ENCODE assay signal across 24 cellular contexts in genomic region chr1:20775700-20776099, GRCh38. TPM values are rescaled to one million over a fixed set of nuclear protein-coding genes. Genes with fewer than 3 reads are reported as not detected.
"Had no signal": no experiment of that assay in that cellular context is flagged by ENCODE, and none has a peak within 500 bp of the region (broad histone marks: within the 10 kb centered on the region; RNA-seq: fewer than 3 reads in every experiment).

No MANE protein-coding gene starts in this region.

- ATAC-seq: activated CD8-positive, alpha-beta memory T cell treated with anti-CD3 and anti-CD28 coated beads, Interleukin-2, amount 10 ng/mL, durations not matched to agents 7 days and 5 days; T-helper 17 cell; WTC11 had no signal

- H3K27ac ChIP-seq: brain microvascular endothelial cell had no signal

- DNase-seq: activated CD4-positive, alpha-beta T cell treated with anti-CD3 and anti-CD28 coated beads, Interleukin-2, amount 50 U/mL, for 1 hour; activated CD8-positive, alpha-beta memory T cell treated with anti-CD3 and anti-CD28 coated beads, Interleukin-2, amount 10 ng/mL, durations not matched to agents 7 days and 5 days; activated effector memory CD4-positive, alpha-beta T cell treated with Interleukin-2 at 50 U/mL for 16 hours; activated naive CD4-positive, alpha-beta T cell; amygdala; brain microvascular endothelial cell; Kasumi-1; KBM-7; MV-4-11; NCI-H1105; NCI-H1436; NCI-H1694 treated with DMSO at 0.1 percent for 48 hours; NCI-H2029 treated with DMSO at 0.1 percent for 48 hours; NCI-H345; NCI-H510A; NCI-H526 treated with DMSO at 0.1 percent for 48 hours; NCI-H82; SIG-M5; T-helper 17 cell; T-helper 9 cell had no signal

- H3K4me1 Mint-ChIP-seq: WTC11 had no signal

- H3K27ac Mint-ChIP-seq: activated CD8-positive, alpha-beta memory T cell treated with anti-CD3 and anti-CD28 coated beads, Interleukin-2, amount 10 ng/mL, durations not matched to agents 7 days and 5 days; activated naive CD8-positive, alpha-beta T cell; T-helper 17 cell; WTC11 had no signal

- H3K4me3 Mint-ChIP-seq: activated CD8-positive, alpha-beta memory T cell treated with anti-CD3 and anti-CD28 coated beads, Interleukin-2, amount 10 ng/mL, durations not matched to agents 7 days and 5 days; activated naive CD8-positive, alpha-beta T cell; T-helper 17 cell; WTC11 had no signal

- H3K9me3 Mint-ChIP-seq: WTC11 had no signal

- H3K27me3 Mint-ChIP-seq: activated CD8-positive, alpha-beta memory T cell treated with anti-CD3 and anti-CD28 coated beads, Interleukin-2, amount 10 ng/mL, durations not matched to agents 7 days and 5 days; activated naive CD8-positive, alpha-beta T cell; T-helper 17 cell had no signal

- H3K27me3 ChIP-seq: brain microvascular endothelial cell, cardiac muscle cell had no signal

- H3K4me3 ChIP-seq: cardiac muscle cell had no signal

RNA-seq across cellular contexts. Expression of gene SH2D5, which starts 43.2 kb away (rescaled TPM):
- total RNA-seq: activated CD8-positive, alpha-beta memory T cell treated with anti-CD3 and anti-CD28 coated beads, Interleukin-2, amount 10 ng/mL, durations not matched to agents 7 days and 5 days; T-helper 17 cell had no signal

RNA-seq across cellular contexts. Expression of gene KIF17, which starts 57.9 kb away (rescaled TPM):
- total RNA-seq: activated CD8-positive, alpha-beta memory T cell treated with anti-CD3 and anti-CD28 coated beads, Interleukin-2, amount 10 ng/mL, durations not matched to agents 7 days and 5 days; RPMI7951 had no signal
